ENCODE assay signal across 8 cellular contexts in the genomic region with DNA sequence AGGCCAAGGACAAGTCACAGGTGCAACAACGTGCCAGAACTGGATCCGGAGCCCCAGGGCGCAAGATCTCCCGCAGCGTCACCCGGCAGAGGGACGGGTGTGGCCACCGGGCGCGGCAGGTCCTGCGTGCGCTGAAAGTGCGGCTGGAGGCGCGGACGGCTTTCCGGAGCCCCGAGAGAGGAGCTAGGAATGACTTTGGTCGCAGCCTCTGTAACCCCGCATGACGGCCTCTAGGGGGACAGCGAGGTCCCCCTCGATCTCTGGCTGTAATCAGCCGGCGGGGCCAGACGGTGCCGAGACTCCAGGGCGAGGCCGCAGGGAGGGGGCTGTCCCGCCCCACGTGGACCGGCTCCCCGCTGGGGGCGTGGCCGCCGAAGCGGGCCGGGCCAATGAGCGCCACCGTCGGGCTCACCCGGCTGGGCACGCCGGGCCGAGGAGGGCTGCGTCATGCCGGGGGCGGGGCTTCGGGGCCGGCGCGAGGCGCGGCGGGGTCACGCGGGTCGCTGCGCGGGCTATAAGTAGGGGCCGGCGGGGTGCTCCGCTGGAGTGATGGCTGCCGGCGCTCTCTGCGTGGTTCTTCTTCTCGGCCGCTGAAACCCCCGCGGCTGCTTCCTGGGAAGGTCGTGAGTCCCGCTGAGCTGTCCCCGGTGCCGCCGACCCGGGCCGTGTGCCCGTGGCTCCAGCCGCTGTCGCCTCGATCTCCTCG. TPM values are rescaled to one million over a fixed set of nuclear protein-coding genes. Genes with fewer than 3 reads are reported as not detected.
DNase-seq lines count a peak whose midpoint lies in the region; ATAC-seq and TF ChIP-seq lines count a peak whose summit lies in the region.

A gene with protein sequence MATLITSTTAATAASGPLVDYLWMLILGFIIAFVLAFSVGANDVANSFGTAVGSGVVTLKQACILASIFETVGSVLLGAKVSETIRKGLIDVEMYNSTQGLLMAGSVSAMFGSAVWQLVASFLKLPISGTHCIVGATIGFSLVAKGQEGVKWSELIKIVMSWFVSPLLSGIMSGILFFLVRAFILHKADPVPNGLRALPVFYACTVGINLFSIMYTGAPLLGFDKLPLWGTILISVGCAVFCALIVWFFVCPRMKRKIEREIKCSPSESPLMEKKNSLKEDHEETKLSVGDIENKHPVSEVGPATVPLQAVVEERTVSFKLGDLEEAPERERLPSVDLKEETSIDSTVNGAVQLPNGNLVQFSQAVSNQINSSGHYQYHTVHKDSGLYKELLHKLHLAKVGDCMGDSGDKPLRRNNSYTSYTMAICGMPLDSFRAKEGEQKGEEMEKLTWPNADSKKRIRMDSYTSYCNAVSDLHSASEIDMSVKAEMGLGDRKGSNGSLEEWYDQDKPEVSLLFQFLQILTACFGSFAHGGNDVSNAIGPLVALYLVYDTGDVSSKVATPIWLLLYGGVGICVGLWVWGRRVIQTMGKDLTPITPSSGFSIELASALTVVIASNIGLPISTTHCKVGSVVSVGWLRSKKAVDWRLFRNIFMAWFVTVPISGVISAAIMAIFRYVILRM (plus strand): TSS at position 544 of the 706 bp plus-strand sequence. CDS start 890 bp downstream, outside the sequence.

- in situ Hi-C loops in GM23248 (cut with MboI), result no loop called here

- CTCF ChIA-PET in RWPE1 (lab: Yijun Ruan, JAX), result interaction anchor here (0.6 to 2.3 kb wide), 8 partner anchors 18 to 93 kb away, joined by 3 to 7 read pairs (median 4); no protein-coding TSS in a partner anchor

- H3K27ac ChIP-seq in GM23248, result peak within 1 kb of the TSS; percentile 94
- peak within 1 kb of the TSS; percentile 95 for H3K27ac ChIP-seq in RWPE1

- 1% methylated on average over 44 to 54 of the region's 82 CpGs for WGBS in GM23248 (ENCODE audit: low coverage in 1 of 2, low lambda C conversion rate in 2 of 2, missing lambda C conversion rate in 2 of 2), 2 experiments

- peaks cover 60% of the 10 kb centered on the region for H3K79me2 ChIP-seq in GM23248 (ENCODE audit: insufficient read depth)

- H3K36me3 ChIP-seq in GM23248 (ENCODE audit: low read depth), result peaks cover 39% of the 10 kb centered on the region

- peak within 1 kb of the TSS; percentile 97 for H3K4me3 Mint-ChIP-seq in activated T-helper 2 cell treated with anti-CD3 and anti-CD28 coated beads, Interferon-gamma antibody, Interleukin-2, Interleukin-4, amounts not matched to agents 10 μg/mL and 5 μg/mL and 100 μg/mL, durations not matched to agents 14 hours and 24 hours and 36 hours (ENCODE audit: low read depth)
- H3K4me3 Mint-ChIP-seq in natural killer cell treated with Interleukin-12 subunit alpha and Interleukin-12 subunit beta and Interleukin-15 and Interleukin-18, amount 100 ng/mL, for 72 hours, result peak within 1 kb of the TSS; percentile 96
- H3K4me3 Mint-ChIP-seq in stimulated activated naive CD8-positive, alpha-beta T cell treated with anti-CD3 and anti-CD28 coated beads, Interleukin-15, Interleukin-2, amounts not matched to agents 100 ng/mL and 50 ng/mL, for 24 hours, result peak within 1 kb of the TSS; percentile 95

- peak within 1 kb of the TSS; percentile 58 for H2AFZ ChIP-seq in GM23248

- H3K4me3 ChIP-seq in GM23248, result peak within 1 kb of the TSS; percentile 96

- no peaks in the 10 kb centered on the region for H3K27me3 Mint-ChIP-seq in activated T-helper 2 cell treated with anti-CD3 and anti-CD28 coated beads, Interferon-gamma antibody, Interleukin-2, Interleukin-4, amounts not matched to agents 10 μg/mL and 5 μg/mL and 100 μg/mL, durations not matched to agents 14 hours and 24 hours and 36 hours (ENCODE audit: low read depth)
- no peaks in the 10 kb centered on the region for H3K27me3 Mint-ChIP-seq in natural killer cell treated with Interleukin-12 subunit alpha and Interleukin-12 subunit beta and Interleukin-15 and Interleukin-18, amount 100 ng/mL, for 72 hours
- no peaks in the 10 kb centered on the region for H3K27me3 Mint-ChIP-seq in stimulated activated naive CD8-positive, alpha-beta T cell treated with anti-CD3 and anti-CD28 coated beads, Interleukin-15, Interleukin-2, amounts not matched to agents 100 ng/mL and 50 ng/mL, for 24 hours

- no peaks in the 10 kb centered on the region for H3K9me2 ChIP-seq in GM23248 (ENCODE audit: insufficient read depth)

- peak within 1 kb of the TSS; percentile 95 for H3K9ac ChIP-seq in GM23248

- intact Hi-C loops in activated T-helper 2 cell treated with anti-CD3 and anti-CD28 coated beads, Interferon-gamma antibody, Interleukin-2, Interleukin-4, amounts not matched to agents 10 μg/mL and 5 μg/mL and 100 μg/mL, durations not matched to agents 14 hours and 24 hours and 36 hours (cut with micrococcal nuclease), result loop anchor here (2.0 to 10.0 kb wide), 5 partner anchors 47 to 527 kb away; a partner anchor contains a TSS

- DNase-seq in EH (ENCODE audit: low read depth), result peak; percentile 94
- peak; percentile 97 for DNase-seq in GM23248
- peak; percentile 92 to 94 for DNase-seq in Kasumi-1 (lab: John Stamatoyannopoulos, UW)
- peak; percentile 96 for DNase-seq in RWPE1 (ENCODE audit: low spot score)
- DNase-seq in activated T-helper 2 cell treated with anti-CD3 and anti-CD28 coated beads, Interferon-gamma antibody, Interleukin-2, Interleukin-4, amounts not matched to agents 10 μg/mL and 5 μg/mL and 100 μg/mL, durations not matched to agents 14 hours and 24 hours and 36 hours (ENCODE audit: low spot score), result peak; percentile 98
- DNase-seq in fibroblast of peridontal ligament (ENCODE audit: extremely low read depth), result peak; percentile 83
- peak; percentile 99 for DNase-seq in natural killer cell treated with Interleukin-12 subunit alpha and Interleukin-12 subunit beta and Interleukin-15 and Interleukin-18, amount 100 ng/mL, for 72 hours (ENCODE audit: low spot score)

- POLR2A ChIA-PET in RWPE1 (lab: Yijun Ruan, JAX; ENCODE audit: low non-redundant PET), result interaction anchor here (0.5 to 2.5 kb wide), 5 partner anchors 18 to 80 kb away, joined by 3 to 11 read pairs (median 7); no protein-coding TSS in a partner anchor

- H3K4me1 Mint-ChIP-seq in activated T-helper 2 cell treated with anti-CD3 and anti-CD28 coated beads, Interferon-gamma antibody, Interleukin-2, Interleukin-4, amounts not matched to agents 10 μg/mL and 5 μg/mL and 100 μg/mL, durations not matched to agents 14 hours and 24 hours and 36 hours (ENCODE audit: low read depth), result peaks cover 67% of the 10 kb centered on the region
- peaks cover 63 to 70% of the 10 kb centered on the region in 2 donors for H3K4me1 Mint-ChIP-seq in natural killer cell treated with Interleukin-12 subunit alpha and Interleukin-12 subunit beta and Interleukin-15 and Interleukin-18, amount 100 ng/mL, for 72 hours (ENCODE audit: low read depth in 2 of 2)
- H3K4me1 Mint-ChIP-seq in stimulated activated naive CD8-positive, alpha-beta T cell treated with anti-CD3 and anti-CD28 coated beads, Interleukin-15, Interleukin-2, amounts not matched to agents 100 ng/mL and 50 ng/mL, for 24 hours (ENCODE audit: low read depth), result peaks cover 62% of the 10 kb centered on the region

- peak within 1 kb of the TSS; percentile 95 for H3K4me2 ChIP-seq in GM23248 (ENCODE audit: unreplicated experiment)

- no peaks in the 10 kb centered on the region for H3K9me3 Mint-ChIP-seq in activated T-helper 2 cell treated with anti-CD3 and anti-CD28 coated beads, Interferon-gamma antibody, Interleukin-2, Interleukin-4, amounts not matched to agents 10 μg/mL and 5 μg/mL and 100 μg/mL, durations not matched to agents 14 hours and 24 hours and 36 hours
- H3K9me3 Mint-ChIP-seq in natural killer cell treated with Interleukin-12 subunit alpha and Interleukin-12 subunit beta and Interleukin-15 and Interleukin-18, amount 100 ng/mL, for 72 hours, result no peaks in the 10 kb centered on the region
- no peaks in the 10 kb centered on the region for H3K9me3 Mint-ChIP-seq in stimulated activated naive CD8-positive, alpha-beta T cell treated with anti-CD3 and anti-CD28 coated beads, Interleukin-15, Interleukin-2, amounts not matched to agents 100 ng/mL and 50 ng/mL, for 24 hours

- peaks cover 52% of the 10 kb centered on the region for H3K36me3 Mint-ChIP-seq in activated T-helper 2 cell treated with anti-CD3 and anti-CD28 coated beads, Interferon-gamma antibody, Interleukin-2, Interleukin-4, amounts not matched to agents 10 μg/mL and 5 μg/mL and 100 μg/mL, durations not matched to agents 14 hours and 24 hours and 36 hours (ENCODE audit: low read depth)
- H3K36me3 Mint-ChIP-seq in natural killer cell treated with Interleukin-12 subunit alpha and Interleukin-12 subunit beta and Interleukin-15 and Interleukin-18, amount 100 ng/mL, for 72 hours, result peaks cover 29% of the 10 kb centered on the region
- H3K36me3 Mint-ChIP-seq in stimulated activated naive CD8-positive, alpha-beta T cell treated with anti-CD3 and anti-CD28 coated beads, Interleukin-15, Interleukin-2, amounts not matched to agents 100 ng/mL and 50 ng/mL, for 24 hours (ENCODE audit: low read depth), result peaks cover 36% of the 10 kb centered on the region

- H4K20me1 ChIP-seq in GM23248 (ENCODE audit: insufficient read depth), result peaks cover 15% of the 10 kb centered on the region; the same call in 1 of the 2 replicates

- no peaks in the 10 kb centered on the region for H3K27me3 ChIP-seq in GM23248 (replicated peaks; ENCODE audit: insufficient read depth)

- no peaks in the 10 kb centered on the region for H3K9me3 ChIP-seq in GM23248 (ENCODE audit: low read depth)

- H3K27ac Mint-ChIP-seq in activated T-helper 2 cell treated with anti-CD3 and anti-CD28 coated beads, Interferon-gamma antibody, Interleukin-2, Interleukin-4, amounts not matched to agents 10 μg/mL and 5 μg/mL and 100 μg/mL, durations not matched to agents 14 hours and 24 hours and 36 hours, result peak within 1 kb of the TSS; percentile 77
- peak within 1 kb of the TSS; percentile 81 to 82 for H3K27ac Mint-ChIP-seq in natural killer cell treated with Interleukin-12 subunit alpha and Interleukin-12 subunit beta and Interleukin-15 and Interleukin-18, amount 100 ng/mL, for 72 hours
- peak within 1 kb of the TSS; percentile 87 for H3K27ac Mint-ChIP-seq in stimulated activated naive CD8-positive, alpha-beta T cell treated with anti-CD3 and anti-CD28 coated beads, Interleukin-15, Interleukin-2, amounts not matched to agents 100 ng/mL and 50 ng/mL, for 24 hours

- peak; percentile 95 to 97 for ATAC-seq in natural killer cell treated with Interleukin-12 subunit alpha and Interleukin-12 subunit beta and Interleukin-15 and Interleukin-18, amount 100 ng/mL, for 72 hours

- peak; percentile 46 for TF ChIP-seq CTCF in RWPE1 (conservative IDR thresholded peaks at IDR 0.05; ENCODE audit: low read depth)

- H3K4me1 ChIP-seq in GM23248 (ENCODE audit: insufficient read depth), result peaks cover 67% of the 10 kb centered on the region

- H3F3A ChIP-seq in GM23248 (ENCODE audit: insufficient read depth), result peaks cover 78% of the 10 kb centered on the region

RNA-seq across cellular contexts. Expression of the gene that starts here (rescaled TPM):
- total RNA-seq in GM23248 (2014; rRNA removed; shearing (Covaris generic)), result 135 and 153 TPM in 2 replicates
- polyA plus RNA-seq in GM23248 (2016; fragmentation: Nextera tagmentation; extraction: Ambion mirVana), result 191 and 193 TPM in 2 replicates
- 128 TPM in 2 replicates for total RNA-seq in activated T-helper 2 cell treated with anti-CD3 and anti-CD28 coated beads, Interferon-gamma antibody, Interleukin-2, Interleukin-4, amounts not matched to agents 10 μg/mL and 5 μg/mL and 100 μg/mL, durations not matched to agents 14 hours and 24 hours and 36 hours
- 100 to 1,000 TPM; 125 to 168 TPM for total RNA-seq in natural killer cell treated with Interleukin-12 subunit alpha and Interleukin-12 subunit beta and Interleukin-15 and Interleukin-18, amount 100 ng/mL, for 72 hours

Comparison
In these comparisons a context has a peak if more than half of its experiments do, and no peak if none do; other contexts are left out.
1. Peak in every context shown above with its lines: DNase-seq, ATAC-seq, H3K4me3 ChIP-seq and H3K27ac ChIP-seq.